Comparison of ENCODE assay signal across 9 cellular contexts in genomic region chr22:22235564-22235963, GRCh38. TPM values are rescaled to one million over a fixed set of nuclear protein-coding genes. Genes with fewer than 3 reads are reported as not detected.
A peak's percentile ranks its signal among the peaks of the same experiment; 100 is the strongest.
DNase-seq lines count a peak whose midpoint lies in the region; ATAC-seq and TF ChIP-seq lines count a peak whose summit lies in the region.
"Had no signal": no experiment of that assay in that cellular context is flagged by ENCODE, and none has a peak within 500 bp of the region (broad histone marks: within the 10 kb centered on the region; RNA-seq: fewer than 3 reads in every experiment).

No MANE protein-coding gene starts in this region.

- H2AFZ ChIP-seq in SU-DHL-6 (ENCODE audit: low read depth, low read length, severe bottlenecking) = peak overlapping the region; percentile 90

- H4K20me1 ChIP-seq in SU-DHL-6 (ENCODE audit: low read depth, low read length) = no peaks in the 10 kb centered on the region

- peaks cover 78% of the 10 kb centered on the region for H3K27me3 Mint-ChIP-seq in mesothelial cell of epicardium (ENCODE audit: low read depth)

- H3K9me3 Mint-ChIP-seq in mesothelial cell of epicardium = no peaks in the 10 kb centered on the region

- no peak overlapping the region for H3K9ac ChIP-seq in SU-DHL-6 (ENCODE audit: low read length)

- H3K4me3 Mint-ChIP-seq in mesothelial cell of epicardium = no peak overlapping the region

- H3K4me1 Mint-ChIP-seq in mesothelial cell of epicardium = no peaks in the 10 kb centered on the region

- H3K27ac Mint-ChIP-seq in mesothelial cell of epicardium = no peak overlapping the region

- H3K4me3 ChIP-seq in SU-DHL-6 (ENCODE audit: insufficient read depth, low read length, poor library complexity, severe bottlenecking) (no peak overlapping the region), astrocyte of the spinal cord (ENCODE audit: low read depth, low read length) (no peak overlapping the region)
- H3K4me3 ChIP-seq: SK-N-MC had no signal

- DNase-seq in GM13977 (ENCODE audit: low spot score) (peak; percentile 75), astrocyte of the spinal cord (ENCODE audit: low read depth, low spot score) (no peak), mesothelial cell of epicardium (ENCODE audit: low spot score in 2 of 2, unreplicated experiment in 2 of 2) (no peak), NCI-H526 treated with DMSO at 0.1 percent for 48 hours (lab: John Stamatoyannopoulos, UW) (no peak), NOMO-1 (lab: John Stamatoyannopoulos, UW; ENCODE audit: unreplicated experiment in 2 of 2) (no peak), NCI-H1105 treated with DMSO at 0.1 percent for 48 hours (lab: John Stamatoyannopoulos, UW) (no peak)

- H3K36me3 Mint-ChIP-seq in mesothelial cell of epicardium = no peaks in the 10 kb centered on the region

- H3F3A ChIP-seq in SU-DHL-6 (ENCODE audit: insufficient read depth) = no peaks in the 10 kb centered on the region

- H3K9me2 ChIP-seq in SU-DHL-6 (replicated peaks; ENCODE audit: insufficient read depth, low read length) = no peaks in the 10 kb centered on the region

- no peaks in the 10 kb centered on the region for H3K9me3 ChIP-seq in SU-DHL-6 (ENCODE audit: insufficient read depth, low read length)

- H3K36me3 ChIP-seq in SU-DHL-6 (ENCODE audit: low read length) = no peaks in the 10 kb centered on the region

- peak; percentile 85 for TF ChIP-seq CTCF in GM13977 (IDR thresholded peaks at IDR 0.05; ENCODE audit: extremely low read depth, insufficient read depth, missing control alignments)
- peak; percentile 38 for TF ChIP-seq CTCF in SU-DHL-6 (IDR thresholded peaks at IDR 0.05; ENCODE audit: insufficient read depth, low read length, poor library complexity, severe bottlenecking)
- TF ChIP-seq CTCF in astrocyte of the spinal cord (IDR thresholded peaks at IDR 0.05; ENCODE audit: low read depth, low read length) = peak; percentile 48
- peak; percentile 42 for TF ChIP-seq CTCF in mesothelial cell of epicardium (IDR thresholded peaks at IDR 0.05; ENCODE audit: unreplicated experiment)

- H3K4me2 ChIP-seq in SU-DHL-6 (ENCODE audit: low read depth, low read length, poor library complexity, severe bottlenecking) = peak overlapping the region; percentile 30

- H3K27ac ChIP-seq in SU-DHL-6 (ENCODE audit: low read depth, low read length) = peak overlapping the region; percentile 27; the same call in 1 of the 2 replicates
- H3K27ac ChIP-seq: SK-N-MC had no signal

- no peaks in the 10 kb centered on the region for H3K79me2 ChIP-seq in SU-DHL-6 (ENCODE audit: insufficient read depth, low read length)

- no peaks in the 10 kb centered on the region for H3K27me3 ChIP-seq in SU-DHL-6 (ENCODE audit: low read length)

- no peak for ATAC-seq in HG03460 (IDR thresholded peaks at IDR 0.05; ENCODE audit: unreplicated experiment)

- in situ Hi-C loops in GM13977 (cut with MboI; ENCODE audit: low pct_unique_long_range_greater_than_20kb, low sequenced_read_pairs, unreplicated experiment) = no loop called here
- in situ Hi-C loops in astrocyte of the spinal cord (cut with HindIII; ENCODE audit: low sequenced_read_pairs) = no loop called here

RNA-seq across cellular contexts. Expression of gene VPREB1, which starts 9.0 kb away (rescaled TPM):
- not detected in 3 replicates for total RNA-seq in mesothelial cell of epicardium
